3 cellular contexts compared by ENCODE assay signal in genomic region chr20:44463466-44463865, GRCh38.
TF ChIP-seq lines count a peak whose summit lies in the region.

No MANE protein-coding gene starts in this region.

TF ChIP-seq in GM23338, 12 proteins besides CTCF, POLR2A, EP300 and RAD21 (continues in another document):
- no peak for TF ChIP-seq ZNF331 (CRISPR knock-in tag; IDR thresholded peaks at IDR 0.05; ENCODE audit: low read depth)
- no peak for TF ChIP-seq EZH2phosphoT487 (IDR thresholded peaks at IDR 0.05; ENCODE audit: unreplicated experiment)
- no peak for TF ChIP-seq STAT1 (IDR thresholded peaks at IDR 0.05; ENCODE audit: unreplicated experiment)
- TF ChIP-seq, protein P1, sequence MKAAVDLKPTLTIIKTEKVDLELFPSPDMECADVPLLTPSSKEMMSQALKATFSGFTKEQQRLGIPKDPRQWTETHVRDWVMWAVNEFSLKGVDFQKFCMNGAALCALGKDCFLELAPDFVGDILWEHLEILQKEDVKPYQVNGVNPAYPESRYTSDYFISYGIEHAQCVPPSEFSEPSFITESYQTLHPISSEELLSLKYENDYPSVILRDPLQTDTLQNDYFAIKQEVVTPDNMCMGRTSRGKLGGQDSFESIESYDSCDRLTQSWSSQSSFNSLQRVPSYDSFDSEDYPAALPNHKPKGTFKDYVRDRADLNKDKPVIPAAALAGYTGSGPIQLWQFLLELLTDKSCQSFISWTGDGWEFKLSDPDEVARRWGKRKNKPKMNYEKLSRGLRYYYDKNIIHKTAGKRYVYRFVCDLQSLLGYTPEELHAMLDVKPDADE (IDR thresholded peaks at IDR 0.05), result no peak
- TF ChIP-seq JUNB (IDR thresholded peaks at IDR 0.05; ENCODE audit: unreplicated experiment), result no peak
- no peak for TF ChIP-seq REST (IDR thresholded peaks at IDR 0.05; ENCODE audit: unreplicated experiment)
- no peak for TF ChIP-seq POLR2AphosphoS5 (IDR thresholded peaks at IDR 0.05; ENCODE audit: low read depth)
- no peak for TF ChIP-seq NANOG (IDR thresholded peaks at IDR 0.05; ENCODE audit: borderline replicate concordance)
- no peak for TF ChIP-seq EZH2 (IDR thresholded peaks at IDR 0.05; ENCODE audit: low read depth, unreplicated experiment)
- no peak for TF ChIP-seq ZNF114 (CRISPR knock-in tag; IDR thresholded peaks at IDR 0.05)

TF ChIP-seq in HepG2, 621 proteins besides CTCF, POLR2A, EP300 and RAD21:
- TF ChIP-seq, protein P2, sequence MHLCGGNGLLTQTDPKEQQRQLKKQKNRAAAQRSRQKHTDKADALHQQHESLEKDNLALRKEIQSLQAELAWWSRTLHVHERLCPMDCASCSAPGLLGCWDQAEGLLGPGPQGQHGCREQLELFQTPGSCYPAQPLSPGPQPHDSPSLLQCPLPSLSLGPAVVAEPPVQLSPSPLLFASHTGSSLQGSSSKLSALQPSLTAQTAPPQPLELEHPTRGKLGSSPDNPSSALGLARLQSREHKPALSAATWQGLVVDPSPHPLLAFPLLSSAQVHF (CRISPR knock-in tag; IDR thresholded peaks at IDR 0.05), result no peak
- 0 out of 2 replicates have a peak, but pooled peaks have one; percentile 5 for TF ChIP-seq ZNF572 (CRISPR knock-in tag; IDR thresholded peaks at IDR 0.05)

TF ChIP-seq in WTC11, 78 proteins besides CTCF, POLR2A, EP300 and RAD21:
- TF ChIP-seq TEAD4 (CRISPR knock-in tag; IDR thresholded peaks at IDR 0.05) (no peak), ZNF671 (CRISPR knock-in tag; IDR thresholded peaks at IDR 0.05) (no peak)
